Comparison of ENCODE assay signal across 9 cellular contexts in genomic region chr2:101818531-101819451, GRCh38.
DNase-seq lines count a peak whose midpoint lies in the region; ATAC-seq, FAIRE-seq and TF ChIP-seq lines count a peak whose summit lies in the region.
"Had no signal": no experiment of that assay in that cellular context is flagged by ENCODE, and none has a peak within 500 bp of the region (broad histone marks: within the 10 kb centered on the region; RNA-seq: fewer than 3 reads in every experiment).

No MANE protein-coding gene starts in this region.

- FAIRE-seq in bronchial epithelial cell (lab: Jason Lieb, UNC), result no peak

- no peak overlapping the region for H3K4me3 Mint-ChIP-seq in Calu3 (ENCODE audit: low read depth, unreplicated experiment)
- H3K4me3 Mint-ChIP-seq: activated CD4-positive, alpha-beta T cell treated with anti-CD3 and anti-CD28 coated beads, Interleukin-2, amount 10 ng/mL, durations not matched to agents 24 days and 14 days had no signal

- H3K27ac Mint-ChIP-seq in Calu3 (ENCODE audit: unreplicated experiment), result peak overlapping the region; percentile 44
- H3K27ac Mint-ChIP-seq: activated CD4-positive, alpha-beta T cell treated with anti-CD3 and anti-CD28 coated beads, Interleukin-2, amount 10 ng/mL, durations not matched to agents 24 days and 14 days had no signal

- H3K27me3 Mint-ChIP-seq in Calu3 (ENCODE audit: unreplicated experiment), result no peaks in the 10 kb centered on the region
- H3K27me3 Mint-ChIP-seq: activated CD4-positive, alpha-beta T cell treated with anti-CD3 and anti-CD28 coated beads, Interleukin-2, amount 10 ng/mL, durations not matched to agents 24 days and 14 days had no signal

- no peak overlapping the region for H3K4me3 ChIP-seq in bronchial epithelial cell (ENCODE audit: low read depth, low read length)
- H3K4me3 ChIP-seq in mucosa of descending colon, result no peak overlapping the region

- no peaks in the 10 kb centered on the region for H3K9me3 ChIP-seq in mucosa of descending colon

- CTCF ChIA-PET in Calu3 (lab: Charles Lee), result no interaction called here

- DNase-seq in Calu3 (no peak), NCI-H2171 treated with DMSO at 0.1 percent for 48 hours (lab: John Stamatoyannopoulos, UW) (peak; percentile 78), bronchial epithelial cell (ENCODE audit: low read depth) (peak; percentile 93), mucosa of descending colon (no peak), SW 1271 (lab: John Stamatoyannopoulos, UW) (no peak), HuH-7 (ENCODE audit: low spot score) (no peak), posterior vena cava (ENCODE audit: low spot score) (no peak)
- DNase-seq: activated CD4-positive, alpha-beta T cell treated with anti-CD3 and anti-CD28 coated beads, Interleukin-2, amount 10 ng/mL, durations not matched to agents 24 days and 14 days had no signal

- H3K36me3 ChIP-seq in bronchial epithelial cell (ENCODE audit: control insufficient read depth, insufficient read depth, low read length) (no peaks in the 10 kb centered on the region), mucosa of descending colon (ENCODE audit: low read depth) (no peaks in the 10 kb centered on the region)

- ATAC-seq in mucosa of descending colon (peak; percentile 22), HG03175 (IDR thresholded peaks at IDR 0.05; ENCODE audit: unreplicated experiment) (no peak)

- H3K4me1 ChIP-seq in mucosa of descending colon (ENCODE audit: low read depth), result peaks cover 6% of the 10 kb centered on the region

- intact Hi-C loops in Calu3 (cut with micrococcal nuclease; ENCODE audit: unreplicated experiment) (no loop called here), mucosa of descending colon (cut with DNase I, micrococcal nuclease) (no loop called here), posterior vena cava (cut with DNase I) (loop anchor here in 1 of 2 donors (1.0 kb wide), 1 partner anchor 39 kb away; no protein-coding TSS in a partner anchor)

- H3K4me1 Mint-ChIP-seq in Calu3 (ENCODE audit: low read depth, unreplicated experiment), result peaks cover 66% of the 10 kb centered on the region

- no peak for TF ChIP-seq CTCF in Calu3 (IDR thresholded peaks at IDR 0.05; ENCODE audit: unreplicated experiment)
- no peak for TF ChIP-seq CTCF in bronchial epithelial cell (IDR thresholded peaks at IDR 0.05; ENCODE audit: insufficient read depth, low read length, severe bottlenecking)
- TF ChIP-seq CTCF in mucosa of descending colon (IDR thresholded peaks at IDR 0.05), result no peak

- H3K27me3 ChIP-seq in bronchial epithelial cell (ENCODE audit: control insufficient read depth, insufficient read depth, low read length), result no peaks in the 10 kb centered on the region

- BruUV-seq in Calu3 (replicated peaks; lab: Mats Ljungman, UMichigan), result no TSS peak

- peaks cover 13% of the 10 kb centered on the region for H3K36me3 Mint-ChIP-seq in Calu3 (ENCODE audit: insufficient read depth, unreplicated experiment)

- no peaks in the 10 kb centered on the region for H3K9me3 Mint-ChIP-seq in Calu3 (ENCODE audit: low read depth, unreplicated experiment)
- H3K9me3 Mint-ChIP-seq: activated CD4-positive, alpha-beta T cell treated with anti-CD3 and anti-CD28 coated beads, Interleukin-2, amount 10 ng/mL, durations not matched to agents 24 days and 14 days had no signal

Comparison
In these comparisons a context has a peak if more than half of its experiments do, and no peak if none do; other contexts are left out.
1. DNase-seq: peak in NCI-H2171 treated with DMSO at 0.1 percent for 48 hours (single experiment) and bronchial epithelial cell (single experiment); none in Calu3 (single experiment), mucosa of descending colon (0 of 3), SW 1271 (0 of 2), HuH-7 (single experiment) and posterior vena cava (single experiment).